In the genomic region with DNA sequence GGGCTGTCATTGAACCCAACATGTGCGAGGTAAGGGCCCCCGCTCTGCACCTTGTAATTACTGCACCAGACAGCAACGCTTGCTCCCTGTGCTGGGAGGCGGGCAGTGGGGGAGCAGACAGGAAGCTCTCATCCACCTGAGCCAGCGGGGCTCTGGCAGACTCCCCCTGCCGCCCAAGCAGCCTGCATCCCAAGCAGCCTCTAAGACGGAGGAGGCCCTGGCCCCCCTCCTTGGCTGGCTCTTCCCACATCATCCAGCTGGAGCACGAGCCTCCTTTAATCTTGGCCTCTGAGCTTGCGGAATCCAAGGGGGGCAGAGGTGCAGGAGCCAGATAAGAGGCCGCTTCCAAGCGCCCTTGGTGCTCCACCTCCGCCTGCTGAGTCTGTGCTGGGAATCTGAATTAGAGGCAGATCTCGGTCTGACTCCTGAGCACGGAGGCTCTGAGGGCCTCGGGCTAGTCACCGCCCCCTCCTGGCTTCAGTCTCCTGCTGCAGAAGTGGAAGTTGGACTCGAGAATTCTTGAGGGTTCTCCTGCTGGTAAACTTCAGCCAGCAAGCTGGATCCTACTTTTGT, we compare ENCODE assay signal across 9 cellular contexts. TPM values are rescaled to one million over a fixed set of nuclear protein-coding genes. Genes with fewer than 3 reads are reported as not detected.
A peak's percentile ranks its signal among the peaks of the same experiment; 100 is the strongest.
DNase-seq lines count a peak whose midpoint lies in the region; ATAC-seq and TF ChIP-seq lines count a peak whose summit lies in the region.
"Had no signal": no experiment of that assay in that cellular context is flagged by ENCODE, and none has a peak within 500 bp of the region (broad histone marks: within the 10 kb centered on the region; RNA-seq: fewer than 3 reads in every experiment).

No MANE protein-coding gene starts in this region.

- peak; percentile 53 for DNase-seq in NCI-H2196 (lab: John Stamatoyannopoulos, UW; ENCODE audit: unreplicated experiment)
- no peak for DNase-seq in NCI-H2196 treated with DMSO at 0.1 percent for 48 hours (lab: John Stamatoyannopoulos, UW; ENCODE audit: unreplicated experiment)
- DNase-seq in T-helper 17 cell = no peak
- DNase-seq in left ventricle myocardium superior = peak; percentile 54
- peak; percentile 77 for DNase-seq in testis
- no peak for DNase-seq in HuH-7.5 (ENCODE audit: low spot score)
- DNase-seq in activated gamma-delta T cell treated with Interleukin-2 at 50 U/mL for 16 hours = no peak
- DNase-seq in OCI-LY7 (ENCODE audit: low spot score) = no peak
- DNase-seq: sigmoid colon had no signal

- H3K9me2 ChIP-seq in OCI-LY7 (ENCODE audit: insufficient read depth, low read length) = no peaks in the 10 kb centered on the region

- no peaks in the 10 kb centered on the region for H3K36me3 Mint-ChIP-seq in T-helper 17 cell (ENCODE audit: low read depth)

- TF ChIP-seq CTCF in testis (IDR thresholded peaks at IDR 0.05) (no peak), OCI-LY7 (conservative IDR thresholded peaks at IDR 0.05; ENCODE audit: low read length) (no peak)

- peak overlapping the region; percentile 67 for H3K27ac Mint-ChIP-seq in T-helper 17 cell

- intact Hi-C loops in left ventricle myocardium superior (cut with micrococcal nuclease) = loop anchor here (10.0 kb wide), 1 partner anchor 214 kb away; no protein-coding TSS in a partner anchor
- intact Hi-C loops in testis (cut with DNase I; ENCODE audit: low total_unique reads) = loop anchor here (10.0 kb wide), 1 partner anchor 214 kb away; no protein-coding TSS in a partner anchor
- intact Hi-C loops in OCI-LY7 (cut with micrococcal nuclease; ENCODE audit: unreplicated experiment) = loop anchor here (2.0 to 5.0 kb wide), 2 partner anchors 42 to 326 kb away; no protein-coding TSS in a partner anchor

- no peaks in the 10 kb centered on the region for H3K27me3 ChIP-seq in testis

- CTCF ChIA-PET in OCI-LY7 (lab: Charles Lee; ENCODE audit: unreplicated experiment) = interaction anchor here (0.6 kb wide), 1 partner anchor 319 kb away, joined by 3 read pairs; no protein-coding TSS in a partner anchor

- H2AFZ ChIP-seq in OCI-LY7 (ENCODE audit: low read length) = no peak overlapping the region

- no peaks in the 10 kb centered on the region for H3K79me2 ChIP-seq in OCI-LY7 (ENCODE audit: insufficient read depth, low read depth, low read length)

- H3K4me1 Mint-ChIP-seq in T-helper 17 cell = peaks cover 22% of the 10 kb centered on the region

- BruUV-seq in OCI-LY7 (replicated peaks; lab: Mats Ljungman, UMichigan) = no TSS peak

- H3K9me3 ChIP-seq in T-helper 17 cell (ENCODE audit: control insufficient read depth, low read length, poor library complexity, severe bottlenecking) (no peaks in the 10 kb centered on the region), testis (no peaks in the 10 kb centered on the region), OCI-LY7 (ENCODE audit: low read length) (no peaks in the 10 kb centered on the region)
- H3K9me3 ChIP-seq: sigmoid colon had no signal

- H3K4me2 ChIP-seq in OCI-LY7 (ENCODE audit: low read length) = no peak overlapping the region

- TF ChIP-seq POLR2A in testis (IDR thresholded peaks at IDR 0.05) = no peak

- 40 to 47% methylated on average over 13 to 16 of the region's 17 CpGs for WGBS in testis, 2 donors

- ATAC-seq in T-helper 17 cell (no peak), left ventricle myocardium superior (peak; percentile 64)

- H3K4me3 ChIP-seq in testis (no peak overlapping the region), OCI-LY7 (ENCODE audit: low read depth, low read length, poor library complexity, severe bottlenecking) (no peak overlapping the region)
- H3K4me3 ChIP-seq: sigmoid colon had no signal

- POLR2A ChIA-PET in OCI-LY7 (lab: Charles Lee) = no interaction called here

- H3K36me3 ChIP-seq in testis (ENCODE audit: low read depth, missing control alignments) = no peaks in the 10 kb centered on the region
- H3K36me3 ChIP-seq in OCI-LY7 (ENCODE audit: insufficient read depth, low read length) = peaks cover 9% of the 10 kb centered on the region; the same call in 1 of the 2 replicates

- no peak overlapping the region for H3K4me3 Mint-ChIP-seq in T-helper 17 cell

- no peaks in the 10 kb centered on the region for H3K27me3 Mint-ChIP-seq in T-helper 17 cell

- H3K4me1 ChIP-seq in testis (peaks cover 26% of the 10 kb centered on the region), OCI-LY7 (ENCODE audit: insufficient read depth, low read length, poor library complexity, severe bottlenecking) (peaks cover 24% of the 10 kb centered on the region)

- peak overlapping the region; percentile 49 to 76 for H3K27ac ChIP-seq in testis
- no peak overlapping the region for H3K27ac ChIP-seq in OCI-LY7 (ENCODE audit: low read depth, low read length, poor library complexity, severe bottlenecking)
- H3K27ac ChIP-seq: sigmoid colon had no signal

- no peaks in the 10 kb centered on the region for H4K20me1 ChIP-seq in OCI-LY7 (ENCODE audit: insufficient read depth, low read length)

RNA-seq across cellular contexts. Expression of a gene that starts 40.0 kb away (rescaled TPM):
- total RNA-seq in T-helper 17 cell = not detected
- total RNA-seq in left ventricle myocardium superior = 2.3 TPM
- 1 to 10 TPM; 1.8 to 2.6 TPM for total RNA-seq in testis
- 2.6 TPM for polyA plus RNA-seq in testis (ENCODE audit: insufficient read depth, low read depth, low replicate concordance)
- total RNA-seq in OCI-LY7 (2014; rRNA removed; shearing (Covaris generic)) = not detected in 2 replicates
- not detected in 2 replicates for total RNA-seq in OCI-LY7 (2022)

RNA-seq across cellular contexts. Expression of a gene that starts 58.1 kb away (rescaled TPM):
- total RNA-seq in T-helper 17 cell (100 to 1,000 TPM; 104 to 107 TPM), left ventricle myocardium superior (37.1 TPM), testis (100 to 1,000 TPM; 120 to 128 TPM), OCI-LY7 (2022) (33.5 and 36.4 TPM in 2 replicates)
- 78.8 TPM for polyA plus RNA-seq in testis (ENCODE audit: insufficient read depth, low read depth, low replicate concordance)
- 16.0 and 18.9 TPM in 2 replicates for total RNA-seq in OCI-LY7 (2014; rRNA removed; shearing (Covaris generic))

Comparison
In these comparisons a context has a peak if more than half of its experiments do, and no peak if none do; other contexts are left out.
1. DNase-seq: peak in NCI-H2196 (single experiment), left ventricle myocardium superior (single experiment) and testis (single experiment); none in NCI-H2196 treated with DMSO at 0.1 percent for 48 hours (single experiment), T-helper 17 cell (0 of 3), HuH-7.5 (single experiment), activated gamma-delta T cell treated with Interleukin-2 at 50 U/mL for 16 hours (single experiment) and OCI-LY7 (single experiment).